In the genomic region with DNA sequence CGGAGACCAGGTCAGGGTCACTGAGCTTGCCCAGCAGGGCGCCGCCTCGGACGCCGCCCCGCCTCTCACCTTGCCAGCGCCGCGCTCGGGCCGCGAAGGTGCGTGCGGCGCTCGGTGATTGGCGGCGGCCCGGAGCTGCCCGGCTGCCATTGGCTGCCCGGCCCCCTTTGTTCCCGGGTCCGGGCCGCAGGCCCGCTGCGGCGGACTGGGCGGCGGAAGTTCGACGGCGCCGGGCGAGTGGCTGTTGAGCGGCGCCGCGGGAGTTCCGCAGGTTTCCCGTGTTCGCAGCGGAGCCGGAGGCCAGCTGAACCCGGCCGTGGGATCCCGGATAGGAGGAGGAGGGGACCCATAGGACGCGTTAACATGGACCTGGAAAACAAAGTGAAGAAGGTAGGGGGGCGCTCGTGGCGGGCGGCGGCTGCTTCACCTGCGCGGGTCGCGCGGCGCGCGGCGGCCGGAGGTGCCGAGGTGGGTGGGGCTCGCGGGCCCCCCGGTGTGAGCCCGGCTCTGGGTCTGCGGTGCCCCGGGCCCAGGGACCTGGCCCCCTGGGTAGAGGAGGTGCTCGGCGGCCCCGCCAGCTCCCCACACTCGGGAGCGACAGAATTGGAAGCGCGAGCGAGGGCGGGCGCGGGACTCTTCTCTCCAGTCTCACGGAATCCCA, we compare ENCODE assay signal across 7 cellular contexts. TPM values are rescaled to one million over a fixed set of nuclear protein-coding genes. Genes with fewer than 3 reads are reported as not detected.
DNase-seq lines count a peak whose midpoint lies in the region; ATAC-seq lines count a peak whose summit lies in the region.

A gene with protein sequence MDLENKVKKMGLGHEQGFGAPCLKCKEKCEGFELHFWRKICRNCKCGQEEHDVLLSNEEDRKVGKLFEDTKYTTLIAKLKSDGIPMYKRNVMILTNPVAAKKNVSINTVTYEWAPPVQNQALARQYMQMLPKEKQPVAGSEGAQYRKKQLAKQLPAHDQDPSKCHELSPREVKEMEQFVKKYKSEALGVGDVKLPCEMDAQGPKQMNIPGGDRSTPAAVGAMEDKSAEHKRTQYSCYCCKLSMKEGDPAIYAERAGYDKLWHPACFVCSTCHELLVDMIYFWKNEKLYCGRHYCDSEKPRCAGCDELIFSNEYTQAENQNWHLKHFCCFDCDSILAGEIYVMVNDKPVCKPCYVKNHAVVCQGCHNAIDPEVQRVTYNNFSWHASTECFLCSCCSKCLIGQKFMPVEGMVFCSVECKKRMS (plus strand): TSS at position 195 of the 661 bp plus-strand sequence. CDS start 169 bp downstream, at position 364.

- ATAC-seq in GM18520 (IDR thresholded peaks at IDR 0.05; ENCODE audit: unreplicated experiment): peak; percentile 80
- peak; percentile 82 for ATAC-seq in HG02852 (IDR thresholded peaks at IDR 0.05; ENCODE audit: unreplicated experiment)

- H2AK5ac ChIP-seq in mesendoderm (ENCODE audit: low read length): no peak within 1 kb of the TSS

- H3K56ac ChIP-seq in mesendoderm (ENCODE audit: low read length): peak within 1 kb of the TSS; percentile 83

- H3K4me3 ChIP-seq in duodenal mucosa (ENCODE audit: low read depth in 1 of 2, low read length in 2 of 2) (peak within 1 kb of the TSS; percentile 78 to 92), mesendoderm (ENCODE audit: low read length) (peak within 1 kb of the TSS; percentile 85)

- no peak within 1 kb of the TSS for H2BK120ac ChIP-seq in mesendoderm (ENCODE audit: low read depth, low read length)

- POLR2A ChIA-PET in activated CD4-positive, alpha-beta T cell treated with anti-CD3 and anti-CD28 coated beads, Interleukin-2, amount 10 ng/mL, durations not matched to agents 7 days and 5 days (lab: Charles Lee): interaction anchor here (0.9 kb wide), 1 partner anchor 21 kb away, joined by 3 read pairs; no protein-coding TSS in a partner anchor

- no peaks in the 10 kb centered on the region for H3K36me3 ChIP-seq in duodenal mucosa (ENCODE audit: control insufficient read depth in 1 of 2, insufficient read depth in 2 of 2, low read length in 2 of 2)
- no peaks in the 10 kb centered on the region for H3K36me3 ChIP-seq in mesendoderm (ENCODE audit: control insufficient read depth, insufficient read depth, low read length)

- peak within 1 kb of the TSS; percentile 95 for H3K4me3 Mint-ChIP-seq in activated CD4-positive, alpha-beta T cell treated with anti-CD3 and anti-CD28 coated beads, Interleukin-2, amount 10 ng/mL, durations not matched to agents 7 days and 5 days

- peaks cover 2% of the 10 kb centered on the region for H3K79me1 ChIP-seq in mesendoderm (ENCODE audit: low read length)

- H3K23ac ChIP-seq in mesendoderm (ENCODE audit: low read length): peak within 1 kb of the TSS; percentile 26

- CTCF ChIA-PET in activated CD4-positive, alpha-beta T cell treated with anti-CD3 and anti-CD28 coated beads, Interleukin-2, amount 10 ng/mL, durations not matched to agents 7 days and 5 days (lab: Charles Lee): interaction anchor here (0.9 to 2.0 kb wide), 11 partner anchors 8 to 48 kb away, joined by 3 to 7 read pairs (median 4); no protein-coding TSS in a partner anchor

- H3K4me1 Mint-ChIP-seq in activated CD4-positive, alpha-beta T cell treated with anti-CD3 and anti-CD28 coated beads, Interleukin-2, amount 10 ng/mL, durations not matched to agents 7 days and 5 days: peaks cover 46% of the 10 kb centered on the region

- peak within 1 kb of the TSS; percentile 99 for H3K27ac Mint-ChIP-seq in activated CD4-positive, alpha-beta T cell treated with anti-CD3 and anti-CD28 coated beads, Interleukin-2, amount 10 ng/mL, durations not matched to agents 7 days and 5 days

- peaks cover 21 to 27% of the 10 kb centered on the region in 2 donors for H3K4me1 ChIP-seq in duodenal mucosa (ENCODE audit: control insufficient read depth in 1 of 2, insufficient read depth in 2 of 2, low read length in 2 of 2)
- no peaks in the 10 kb centered on the region for H3K4me1 ChIP-seq in mesendoderm (ENCODE audit: control insufficient read depth, low read depth, low read length)

- H2BK5ac ChIP-seq in mesendoderm (ENCODE audit: low read length): peak within 1 kb of the TSS; percentile 28

- H4K8ac ChIP-seq in mesendoderm (ENCODE audit: low read depth, low read length): peak within 1 kb of the TSS; percentile 87

- H3K27me3 Mint-ChIP-seq in activated CD4-positive, alpha-beta T cell treated with anti-CD3 and anti-CD28 coated beads, Interleukin-2, amount 10 ng/mL, durations not matched to agents 7 days and 5 days: peaks cover 3% of the 10 kb centered on the region

- no peaks in the 10 kb centered on the region for H3K9me3 ChIP-seq in duodenal mucosa (ENCODE audit: control insufficient read depth in 1 of 2, low read length in 2 of 2)

- peak within 1 kb of the TSS; percentile 89 for H3K4ac ChIP-seq in mesendoderm (ENCODE audit: low read depth, low read length)

- peak within 1 kb of the TSS; percentile 95 for H3K27ac ChIP-seq in duodenal mucosa (ENCODE audit: low read depth, low read length)
- peak within 1 kb of the TSS; percentile 94 for H3K27ac ChIP-seq in mesendoderm (ENCODE audit: low read depth, low read length)

- peaks cover 44% of the 10 kb centered on the region for H3K36me3 Mint-ChIP-seq in activated CD4-positive, alpha-beta T cell treated with anti-CD3 and anti-CD28 coated beads, Interleukin-2, amount 10 ng/mL, durations not matched to agents 7 days and 5 days (ENCODE audit: low read depth)

- H2BK15ac ChIP-seq in mesendoderm (replicated peaks; ENCODE audit: low read depth): peak within 1 kb of the TSS; percentile 22

- H3K79me2 ChIP-seq in mesendoderm (ENCODE audit: control insufficient read depth, insufficient read depth, low read length): peaks cover 24% of the 10 kb centered on the region

- peak within 1 kb of the TSS; percentile 29 for H4K5ac ChIP-seq in mesendoderm (ENCODE audit: low read length)

- peaks cover 13% of the 10 kb centered on the region for H3K9me3 Mint-ChIP-seq in activated CD4-positive, alpha-beta T cell treated with anti-CD3 and anti-CD28 coated beads, Interleukin-2, amount 10 ng/mL, durations not matched to agents 7 days and 5 days

- no CpG with 5 or more reads among the region's 83 CpGs for WGBS in mesendoderm (ENCODE audit: extremely low coverage, insufficient coverage, low lambda C conversion rate)

- DNase-seq in NCI-H2171 (lab: John Stamatoyannopoulos, UW) (peak; percentile 13), mesendoderm (peak; percentile 92)
- DNase-seq in activated CD4-positive, alpha-beta T cell treated with anti-CD3 and anti-CD28 coated beads, Interleukin-2, amount 10 ng/mL, durations not matched to agents 7 days and 5 days: peak; percentile 67
- peak; percentile 56 to 66 for DNase-seq in stimulated activated CD8-positive, alpha-beta memory T cell treated with anti-CD3 and anti-CD28 coated beads, Interleukin-2, amount 100 ng/mL, for 48 hours (ENCODE audit: low read depth in 2 of 2)

- H3K27me3 ChIP-seq in duodenal mucosa (ENCODE audit: control insufficient read depth in 1 of 2, insufficient read depth in 2 of 2, low read length in 2 of 2): no peaks in the 10 kb centered on the region
- no peaks in the 10 kb centered on the region for H3K27me3 ChIP-seq in mesendoderm (ENCODE audit: insufficient read depth, low read length, poor library complexity)

- peak within 1 kb of the TSS; percentile 73 for H3K4me2 ChIP-seq in mesendoderm (ENCODE audit: low read length)

- H3K9ac ChIP-seq in duodenal mucosa (ENCODE audit: low read depth in 1 of 2, low read length in 2 of 2) (peak within 1 kb of the TSS; percentile 79 to 100), mesendoderm (ENCODE audit: low read length) (peak within 1 kb of the TSS; percentile 81)

- peak within 1 kb of the TSS; percentile 94 for H3K18ac ChIP-seq in mesendoderm (ENCODE audit: low read length)

RNA-seq across cellular contexts. Expression of the gene that starts here (rescaled TPM):
- 100 to 1,000 TPM; 139 to 140 TPM for total RNA-seq in activated CD4-positive, alpha-beta T cell treated with anti-CD3 and anti-CD28 coated beads, Interleukin-2, amount 10 ng/mL, durations not matched to agents 7 days and 5 days
- 85.9 TPM for polyA plus RNA-seq in mesendoderm (2013, experiment 1 of 2)
- polyA plus RNA-seq in mesendoderm (2013, experiment 2 of 2): 89.4 TPM

Comparison
In these comparisons a context has a peak if more than half of its experiments do, and no peak if none do; other contexts are left out.
1. Peak in every context shown above with its lines: DNase-seq, ATAC-seq, H3K4me3 ChIP-seq and H3K27ac ChIP-seq.
2. DNase-seq: peak in every context shown above with its lines; median percentile 92 in mesendoderm; 67 in activated CD4-positive, alpha-beta T cell treated with anti-CD3 and anti-CD28 coated beads, Interleukin-2, amount 10 ng/mL, durations not matched to agents 7 days and 5 days; 61 in stimulated activated CD8-positive, alpha-beta memory T cell treated with anti-CD3 and anti-CD28 coated beads, Interleukin-2, amount 100 ng/mL, for 48 hours; 13 in NCI-H2171.